8 cellular contexts compared by ENCODE assay signal in the genomic region with DNA sequence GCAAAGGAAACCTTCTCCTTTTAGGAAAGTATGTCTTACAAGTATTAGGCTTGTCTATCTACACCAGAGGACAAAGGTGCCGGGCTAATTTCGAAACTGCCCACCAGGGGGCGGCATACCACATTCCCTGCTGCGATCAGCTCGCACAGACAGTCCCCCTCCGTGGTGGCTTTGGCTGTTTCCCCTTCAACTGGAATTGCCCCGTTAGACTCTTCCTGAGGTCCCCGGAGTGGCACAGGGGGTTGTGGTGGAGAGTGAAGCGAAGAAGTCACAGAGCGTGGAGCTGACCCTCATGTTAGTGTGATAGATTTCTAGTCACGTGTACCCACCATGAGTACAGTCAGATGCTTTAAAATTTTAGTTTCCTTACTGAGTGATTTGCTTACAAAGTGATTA. TPM values are rescaled to one million over a fixed set of nuclear protein-coding genes. Genes with fewer than 3 reads are reported as not detected.
DNase-seq lines count a peak whose midpoint lies in the region; ATAC-seq and TF ChIP-seq lines count a peak whose summit lies in the region.

No MANE protein-coding gene starts in this region.

- ATAC-seq in GM18909 (IDR thresholded peaks at IDR 0.05; ENCODE audit: poor library complexity, unreplicated experiment) (peak; percentile 63), HG03159 (IDR thresholded peaks at IDR 0.05; ENCODE audit: unreplicated experiment) (peak; percentile 67)

- peak; percentile 25 for DNase-seq in AG09319 (ENCODE audit: extremely low read depth, low read depth)
- DNase-seq in NCI-H2227 treated with DMSO at 0.1 percent for 48 hours (lab: John Stamatoyannopoulos, UW): peak; percentile 51
- DNase-seq in activated CD4-positive, CD25-positive, alpha-beta regulatory T cell treated with anti-CD3 and anti-CD28 coated beads, Interleukin-2, amount 50 U/mL, for 72 hours: peak; percentile 91
- DNase-seq in cerebellum (ENCODE audit: low spot score): peak; percentile 70
- peak; percentile 83 for DNase-seq in kidney tubule cell (ENCODE audit: low spot score)
- peak; percentile 91 to 93 for DNase-seq in stimulated activated CD4-positive, alpha-beta T cell treated with anti-CD3 and anti-CD28 coated beads, Interleukin-1b, Interleukin-23, amount 100 ng/mL, for 4 hours (ENCODE audit: low read depth in 2 of 2)

- TF ChIP-seq CTCF in AG09319 (IDR thresholded peaks at IDR 0.05; ENCODE audit: low read depth, low read length): peak; percentile 88

RNA-seq across cellular contexts. Expression of a gene that starts 17.5 kb away (rescaled TPM):
- 32.8 TPM for total RNA-seq in cerebellum

RNA-seq across cellular contexts. Expression of a gene that starts 20.3 kb away (rescaled TPM):
- total RNA-seq in cerebellum: 34.8 TPM

RNA-seq across cellular contexts. Expression of a gene that starts 39.3 kb away (rescaled TPM):
- 24.4 TPM for total RNA-seq in cerebellum

Comparison
In these comparisons a context has a peak if more than half of its experiments do, and no peak if none do; other contexts are left out.
1. Peak in every context shown above with its lines: DNase-seq and ATAC-seq.
2. DNase-seq: peak in every context shown above with its lines; median percentile 92 in stimulated activated CD4-positive, alpha-beta T cell treated with anti-CD3 and anti-CD28 coated beads, Interleukin-1b, Interleukin-23, amount 100 ng/mL, for 4 hours; 91 in activated CD4-positive, CD25-positive, alpha-beta regulatory T cell treated with anti-CD3 and anti-CD28 coated beads, Interleukin-2, amount 50 U/mL, for 72 hours; 83 in kidney tubule cell; 70 in cerebellum; 51 in NCI-H2227 treated with DMSO at 0.1 percent for 48 hours; 25 in AG09319.